20 cellular contexts compared by ENCODE assay signal in genomic region chr6:106250997-106251396, GRCh38.
"Had no signal": no experiment of that assay in that cellular context is flagged by ENCODE, and none has a peak within 500 bp of the region (broad histone marks: within the 10 kb centered on the region; RNA-seq: fewer than 3 reads in every experiment).

No MANE protein-coding gene starts in this region.

- ATAC-seq: activated naive CD4-positive, alpha-beta T cell treated with anti-CD3 and anti-CD28 coated beads, Interleukin-2, amount 50 U/mL, for 72 hours; esophagus mucosa; gastroesophageal sphincter; heart right ventricle; stimulated activated naive B cell treated with anti-CD40 and anti-IgM and Interleukin-4, amounts not matched to agents 10 μg/mL and 1 μg/mL and 100 μg/mL, for 72 hours had no signal

- H3K36me3 ChIP-seq: thyroid gland, vagina had no signal

- H3K27ac ChIP-seq: gastroesophageal sphincter, heart right ventricle, thyroid gland, vagina had no signal

- H3K27me3 Mint-ChIP-seq: stimulated activated naive B cell treated with anti-CD40 and anti-IgM and Interleukin-4, amounts not matched to agents 10 μg/mL and 1 μg/mL and 100 μg/mL, for 72 hours had no signal

- H3K27ac Mint-ChIP-seq: activated naive CD4-positive, alpha-beta T cell treated with anti-CD3 and anti-CD28 coated beads, Interleukin-2, amount 50 U/mL, for 72 hours; mesothelial cell of epicardium; nephron progenitor cell; stimulated activated naive B cell treated with anti-CD40 and anti-IgM and Interleukin-4, amounts not matched to agents 10 μg/mL and 1 μg/mL and 100 μg/mL, for 72 hours had no signal

- H3K4me3 ChIP-seq: gastroesophageal sphincter, heart right ventricle, lung, thyroid gland, vagina had no signal

- DNase-seq: activated CD4-positive, alpha-beta T cell treated with anti-CD3 and anti-CD28 coated beads for 1 hour; activated CD4-positive, alpha-beta T cell treated with anti-CD3 and anti-CD28 coated beads, Interleukin-2, amount 50 U/mL, for 48 hours; activated gamma-delta T cell; amniotic stem cell; effector CD4-positive, alpha-beta T cell; heart right ventricle; nephron progenitor cell; occipital lobe; posterior cingulate gyrus; retina; stimulated activated naive B cell treated with anti-CD40 and anti-IgM and Interleukin-4, amounts not matched to agents 10 μg/mL and 1 μg/mL and 100 μg/mL, for 72 hours; T-helper 1 cell; T1000 had no signal

- H3K4me3 Mint-ChIP-seq: mesothelial cell of epicardium; nephron progenitor cell; stimulated activated naive B cell treated with anti-CD40 and anti-IgM and Interleukin-4, amounts not matched to agents 10 μg/mL and 1 μg/mL and 100 μg/mL, for 72 hours had no signal

- H3K9me3 Mint-ChIP-seq: activated naive CD4-positive, alpha-beta T cell treated with anti-CD3 and anti-CD28 coated beads, Interleukin-2, amount 50 U/mL, for 72 hours; mesothelial cell of epicardium; nephron progenitor cell; stimulated activated naive B cell treated with anti-CD40 and anti-IgM and Interleukin-4, amounts not matched to agents 10 μg/mL and 1 μg/mL and 100 μg/mL, for 72 hours had no signal

- H3K27me3 ChIP-seq: gastroesophageal sphincter, heart right ventricle, thyroid gland, vagina had no signal
